ENCODE assay signal across 13 cellular contexts in genomic region chr4:141899541-141899940, GRCh38.
"Had no signal": no experiment of that assay in that cellular context is flagged by ENCODE, and none has a peak within 500 bp of the region (broad histone marks: within the 10 kb centered on the region; RNA-seq: fewer than 3 reads in every experiment).

No MANE protein-coding gene starts in this region.

- H3K27me3 ChIP-seq: brain microvascular endothelial cell had no signal

- ATAC-seq: natural killer cell had no signal

- H3K27ac ChIP-seq: brain microvascular endothelial cell, skin epidermis had no signal

- FAIRE-seq: islet of Langerhans had no signal

- H3K36me3 ChIP-seq: brain microvascular endothelial cell had no signal

- H3K4me3 ChIP-seq: skin epidermis had no signal

- DNase-seq: activated CD4-positive, CD25-positive, alpha-beta regulatory T cell treated with anti-CD3 and anti-CD28 coated beads, Interleukin-2, amount 50 U/mL, for 72 hours; activated naive CD8-positive, alpha-beta T cell treated with anti-CD3 and anti-CD28 coated beads for 36 hours; anterior cingulate cortex; brain microvascular endothelial cell; cerebellar nuclear complex; effector CD8-positive, alpha-beta T cell; natural killer cell; stimulated activated CD4-positive, alpha-beta T cell treated with anti-CD3 and anti-CD28 coated beads, Interleukin-15, amount 100 ng/mL, for 24 hours; stimulated activated CD4-positive, alpha-beta T cell treated with anti-CD3 and anti-CD28 coated beads, Interleukin-4, amount 100 ng/mL, for 24 hours; stimulated activated naive CD4-positive, alpha-beta T cell treated with Interleukin-2 at 50 U/mL for 16 hours; trophoblast cell had no signal
